In the genomic region with DNA sequence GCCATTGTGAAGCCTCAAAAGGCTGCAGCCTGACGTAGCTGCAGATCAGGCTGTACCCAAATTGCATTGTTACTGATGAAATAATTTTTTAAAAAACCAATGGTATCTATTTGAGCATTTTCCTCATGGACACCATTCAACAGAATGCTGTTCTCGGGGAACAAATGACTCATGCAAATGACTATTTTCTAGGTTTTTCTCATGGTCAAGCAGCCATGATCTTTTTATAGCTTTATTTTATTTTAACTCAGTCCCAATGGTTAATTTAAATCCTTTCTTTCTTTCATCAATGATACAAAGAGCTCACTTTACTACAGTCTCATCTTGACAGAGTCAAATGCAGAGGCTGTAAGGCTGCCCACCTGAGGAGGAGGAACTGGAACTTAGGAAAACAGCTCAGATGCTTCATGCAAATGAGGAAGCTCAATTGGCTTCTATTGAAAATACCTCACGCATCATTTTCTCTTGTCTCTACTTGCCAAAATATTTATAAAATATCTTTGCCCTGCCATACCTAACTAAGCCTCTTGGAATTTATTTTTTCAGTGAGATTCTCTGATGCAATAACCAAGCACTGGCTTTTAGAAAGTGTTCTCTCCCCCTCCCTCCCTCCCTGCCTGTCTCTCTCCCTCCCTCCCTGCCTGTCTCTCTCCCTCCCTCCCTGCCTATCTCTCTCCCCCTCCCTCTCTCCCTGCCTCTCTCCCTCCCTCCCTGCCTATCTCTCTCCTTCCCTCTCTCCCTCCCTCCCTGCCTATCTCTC, we compare ENCODE assay signal across 9 cellular contexts.
DNase-seq lines count a peak whose midpoint lies in the region; ATAC-seq and TF ChIP-seq lines count a peak whose summit lies in the region.
"Had no signal": no experiment of that assay in that cellular context is flagged by ENCODE, and none has a peak within 500 bp of the region (broad histone marks: within the 10 kb centered on the region; RNA-seq: fewer than 3 reads in every experiment).

No MANE protein-coding gene starts in this region.

- no peaks in the 10 kb centered on the region for H3K36me3 Mint-ChIP-seq in naive thymus-derived CD4-positive, alpha-beta T cell

- peak; percentile 61 for DNase-seq in GM12864 (ENCODE audit: low read depth)
- DNase-seq in MV-4-11 (lab: John Stamatoyannopoulos, UW) = peak; percentile 33
- no peak for DNase-seq in heart right ventricle
- no peak for DNase-seq in amygdala (lab: John Stamatoyannopoulos, UW)
- no peak for DNase-seq in naive thymus-derived CD4-positive, alpha-beta T cell
- no peak for DNase-seq in G401 (ENCODE audit: low spot score)
- no peak for DNase-seq in NCI-H146 treated with DMSO at 0.1 percent for 48 hours (lab: John Stamatoyannopoulos, UW; ENCODE audit: unreplicated experiment)

- H3K9me3 ChIP-seq in heart right ventricle = no peaks in the 10 kb centered on the region
- no peaks in the 10 kb centered on the region for H3K9me3 ChIP-seq in naive thymus-derived CD4-positive, alpha-beta T cell (ENCODE audit: control insufficient read depth in 2 of 3, low read length in 3 of 3)

- ATAC-seq in GM21619 (IDR thresholded peaks at IDR 0.05; ENCODE audit: unreplicated experiment) (peak; percentile 50), heart right ventricle (peak in 6 of 8 donors; percentile 34 to 67 (median 50))
- no peak for ATAC-seq in naive thymus-derived CD4-positive, alpha-beta T cell

- CTCF ChIA-PET in naive thymus-derived CD4-positive, alpha-beta T cell (lab: Charles Lee) = no interaction called here

- peaks cover 4 to 92% (median 58%) of the 10 kb centered on the region in 9 donors for H3K4me1 ChIP-seq in heart right ventricle
- H3K4me1 ChIP-seq in naive thymus-derived CD4-positive, alpha-beta T cell (ENCODE audit: control insufficient read depth in 2 of 2, insufficient read depth in 2 of 2, low read length in 2 of 2) = no peaks in the 10 kb centered on the region

- H3K4me1 Mint-ChIP-seq in naive thymus-derived CD4-positive, alpha-beta T cell = peaks cover 0 to 4% (median 0%) of the 10 kb centered on the region in 7 donors

- 54 to 57% methylated on average over 3 of the region's 3 CpGs for WGBS in heart right ventricle, 2 donors

- H3K36me3 ChIP-seq in heart right ventricle = peaks cover 0 to 34% (median 4%) of the 10 kb centered on the region in 9 donors
- H3K36me3 ChIP-seq in naive thymus-derived CD4-positive, alpha-beta T cell (ENCODE audit: control insufficient read depth in 2 of 3, insufficient read depth in 3 of 3, low read length in 3 of 3) = no peaks in the 10 kb centered on the region

- intact Hi-C loops in heart right ventricle (cut with DNase I) = no loop called here
- intact Hi-C loops in naive thymus-derived CD4-positive, alpha-beta T cell (cut with micrococcal nuclease) = no loop called here

- TF ChIP-seq CTCF in GM12864 (IDR thresholded peaks at IDR 0.05; ENCODE audit: low read depth, low read length, missing control alignments) (no peak), heart right ventricle (IDR thresholded peaks at IDR 0.05) (peak in 1 of 9 donors; percentile 7)

- H3K27me3 ChIP-seq in heart right ventricle = no peaks in the 10 kb centered on the region
- H3K27me3 ChIP-seq in naive thymus-derived CD4-positive, alpha-beta T cell (ENCODE audit: control insufficient read depth in 2 of 2, insufficient read depth in 2 of 2, low read length in 2 of 2) = peaks cover 0 to 3% of the 10 kb centered on the region in 2 donors

- peaks cover 2 to 45% (median 34%) of the 10 kb centered on the region in 5 donors for H3K27me3 Mint-ChIP-seq in naive thymus-derived CD4-positive, alpha-beta T cell

- no peak overlapping the region for H3K27ac Mint-ChIP-seq in naive thymus-derived CD4-positive, alpha-beta T cell

- no peak overlapping the region; the same call in 1 of the 2 replicates for H3K4me3 ChIP-seq in GM12864 (ENCODE audit: low read depth, low read length)
- H3K4me3 ChIP-seq in heart right ventricle = no peak overlapping the region
- H3K4me3 ChIP-seq in naive thymus-derived CD4-positive, alpha-beta T cell (ENCODE audit: low read length) = no peak overlapping the region
- H3K4me3 ChIP-seq: SK-N-MC had no signal

- H3K27ac ChIP-seq in heart right ventricle = peak overlapping the region in 6 of 10 donors; percentile 21 to 61 (median 40)
- no peak overlapping the region for H3K27ac ChIP-seq in naive thymus-derived CD4-positive, alpha-beta T cell (ENCODE audit: low read depth, low read length)
- H3K27ac ChIP-seq: SK-N-MC had no signal

- no peak overlapping the region for H3K4me3 Mint-ChIP-seq in naive thymus-derived CD4-positive, alpha-beta T cell

- H3K9me3 Mint-ChIP-seq in naive thymus-derived CD4-positive, alpha-beta T cell = peaks cover 0 to 4% (median 0%) of the 10 kb centered on the region in 11 donors

- in situ Hi-C loops in G401 (cut with HindIII; ENCODE audit: low sequenced_read_pairs) = no loop called here

- POLR2A ChIA-PET in naive thymus-derived CD4-positive, alpha-beta T cell (lab: Charles Lee) = no interaction called here

Comparison
In these comparisons a context has a peak if more than half of its experiments do, and no peak if none do; other contexts are left out.
1. DNase-seq: peak in GM12864 (single experiment) and MV-4-11 (single experiment); none in heart right ventricle (0 of 2), amygdala (0 of 56), naive thymus-derived CD4-positive, alpha-beta T cell (0 of 9), G401 (single experiment) and NCI-H146 treated with DMSO at 0.1 percent for 48 hours (single experiment).